10 cellular contexts compared by ENCODE assay signal in genomic region chr10:125881192-125881591, GRCh38. TPM values are rescaled to one million over a fixed set of nuclear protein-coding genes. Genes with fewer than 3 reads are reported as not detected.
DNase-seq lines count a peak whose midpoint lies in the region; ATAC-seq and TF ChIP-seq lines count a peak whose summit lies in the region.
"Had no signal": no experiment of that assay in that cellular context is flagged by ENCODE, and none has a peak within 500 bp of the region (broad histone marks: within the 10 kb centered on the region; RNA-seq: fewer than 3 reads in every experiment).

Gene DHX32, minus strand, starts transcription at chr10:125881292. Its CDS starts 468 bp downstream, at chr10:125880824.

- H3K4me3 ChIP-seq in esophagus (ENCODE audit: low read depth in 1 of 2, low read length in 2 of 2) = no peak within 1 kb of the TSS
- no peak within 1 kb of the TSS for H3K4me3 ChIP-seq in mesendoderm (ENCODE audit: low read length)
- H3K4me3 ChIP-seq in upper lobe of left lung = no peak within 1 kb of the TSS

- no peak within 1 kb of the TSS for H3K4me3 Mint-ChIP-seq in activated CD4-positive, alpha-beta memory T cell treated with anti-CD3 and anti-CD28 coated beads for 36 hours
- H3K4me3 Mint-ChIP-seq in activated CD4-positive, alpha-beta memory T cell treated with anti-CD3 and anti-CD28 coated beads, Interleukin-2, amount 10 ng/mL, durations not matched to agents 7 days and 5 days = no peak within 1 kb of the TSS
- H3K4me3 Mint-ChIP-seq: central memory CD8-positive, alpha-beta T cell had no signal

- H3K27ac ChIP-seq in esophagus (ENCODE audit: low read depth in 2 of 2, low read length in 1 of 2) = no peak within 1 kb of the TSS
- H3K27ac ChIP-seq in mesendoderm (ENCODE audit: low read depth, low read length) = peak within 1 kb of the TSS; percentile 17
- no peak within 1 kb of the TSS for H3K27ac ChIP-seq in upper lobe of left lung

- no peak within 1 kb of the TSS for H4K5ac ChIP-seq in mesendoderm (ENCODE audit: low read length)

- H3K18ac ChIP-seq in mesendoderm (ENCODE audit: low read length) = no peak within 1 kb of the TSS

- peaks cover 0 to 3% of the 10 kb centered on the region in 2 donors for H3K4me1 ChIP-seq in esophagus (ENCODE audit: control insufficient read depth in 2 of 2, insufficient read depth in 2 of 2, low read length in 1 of 2)
- H3K4me1 ChIP-seq in mesendoderm (ENCODE audit: control insufficient read depth, low read depth, low read length) = peaks cover 6% of the 10 kb centered on the region
- H3K4me1 ChIP-seq in upper lobe of left lung = peaks cover 0 to 9% (median 0%) of the 10 kb centered on the region in 4 donors

- H3K9me3 Mint-ChIP-seq in activated CD4-positive, alpha-beta memory T cell treated with anti-CD3 and anti-CD28 coated beads for 36 hours = peaks cover 3% of the 10 kb centered on the region
- H3K9me3 Mint-ChIP-seq in activated CD4-positive, alpha-beta memory T cell treated with anti-CD3 and anti-CD28 coated beads, Interleukin-2, amount 10 ng/mL, durations not matched to agents 7 days and 5 days = no peaks in the 10 kb centered on the region
- H3K9me3 Mint-ChIP-seq: central memory CD8-positive, alpha-beta T cell had no signal

- no peak within 1 kb of the TSS for H3K23ac ChIP-seq in mesendoderm (ENCODE audit: low read length)

- no peak within 1 kb of the TSS for H3K56ac ChIP-seq in mesendoderm (ENCODE audit: low read length)

- 73 to 74% methylated on average over 4 of the region's 4 CpGs for WGBS in esophagus, 2 donors
- no CpG with 5 or more reads among the region's 4 CpGs for WGBS in mesendoderm (ENCODE audit: extremely low coverage, insufficient coverage, low lambda C conversion rate)
- WGBS in upper lobe of left lung, 2 donors = 79 to 83% methylated on average over 4 of the region's 4 CpGs

- no peaks in the 10 kb centered on the region for H3K27me3 Mint-ChIP-seq in activated CD4-positive, alpha-beta memory T cell treated with anti-CD3 and anti-CD28 coated beads for 36 hours
- H3K27me3 Mint-ChIP-seq in activated CD4-positive, alpha-beta memory T cell treated with anti-CD3 and anti-CD28 coated beads, Interleukin-2, amount 10 ng/mL, durations not matched to agents 7 days and 5 days = no peaks in the 10 kb centered on the region

- H4K8ac ChIP-seq in mesendoderm (ENCODE audit: low read depth, low read length) = no peak within 1 kb of the TSS

- H3K9me3 ChIP-seq in esophagus (ENCODE audit: control insufficient read depth in 2 of 2, insufficient read depth in 1 of 2, low read depth in 1 of 2, low read length in 1 of 2) (peaks cover 0 to 2% of the 10 kb centered on the region in 2 donors), upper lobe of left lung (peaks cover 0 to 4% (median 1%) of the 10 kb centered on the region in 4 donors)

- H3K79me1 ChIP-seq in mesendoderm (ENCODE audit: low read length) = no peaks in the 10 kb centered on the region

- no peak within 1 kb of the TSS for H2BK120ac ChIP-seq in mesendoderm (ENCODE audit: low read depth, low read length)

- CTCF ChIA-PET in activated CD4-positive, alpha-beta memory T cell treated with anti-CD3 and anti-CD28 coated beads for 36 hours (lab: Charles Lee) = no interaction called here
- CTCF ChIA-PET in activated CD4-positive, alpha-beta memory T cell treated with anti-CD3 and anti-CD28 coated beads, Interleukin-2, amount 10 ng/mL, durations not matched to agents 7 days and 5 days (lab: Charles Lee) = no interaction called here

- H3K4me1 Mint-ChIP-seq in activated CD4-positive, alpha-beta memory T cell treated with anti-CD3 and anti-CD28 coated beads for 36 hours (ENCODE audit: low read depth) = no peaks in the 10 kb centered on the region
- H3K4me1 Mint-ChIP-seq in activated CD4-positive, alpha-beta memory T cell treated with anti-CD3 and anti-CD28 coated beads, Interleukin-2, amount 10 ng/mL, durations not matched to agents 7 days and 5 days = no peaks in the 10 kb centered on the region
- H3K4me1 Mint-ChIP-seq: central memory CD8-positive, alpha-beta T cell had no signal

- H3K27ac Mint-ChIP-seq in activated CD4-positive, alpha-beta memory T cell treated with anti-CD3 and anti-CD28 coated beads for 36 hours = no peak within 1 kb of the TSS
- H3K27ac Mint-ChIP-seq in activated CD4-positive, alpha-beta memory T cell treated with anti-CD3 and anti-CD28 coated beads, Interleukin-2, amount 10 ng/mL, durations not matched to agents 7 days and 5 days = no peak within 1 kb of the TSS

- H3K4me2 ChIP-seq in mesendoderm (ENCODE audit: low read length) = no peak within 1 kb of the TSS

- no peak for TF ChIP-seq EP300 in upper lobe of left lung (IDR thresholded peaks at IDR 0.05)

- peaks cover 12% of the 10 kb centered on the region for H3K36me3 Mint-ChIP-seq in activated CD4-positive, alpha-beta memory T cell treated with anti-CD3 and anti-CD28 coated beads for 36 hours
- H3K36me3 Mint-ChIP-seq in activated CD4-positive, alpha-beta memory T cell treated with anti-CD3 and anti-CD28 coated beads, Interleukin-2, amount 10 ng/mL, durations not matched to agents 7 days and 5 days (ENCODE audit: low read depth) = no peaks in the 10 kb centered on the region

- no peak for TF ChIP-seq POLR2A in upper lobe of left lung (IDR thresholded peaks at IDR 0.05)

- intact Hi-C loops in activated CD4-positive, alpha-beta memory T cell treated with anti-CD3 and anti-CD28 coated beads for 36 hours (cut with micrococcal nuclease) = no loop called here

- no peak within 1 kb of the TSS for H3K9ac ChIP-seq in mesendoderm (ENCODE audit: low read length)

- no peak within 1 kb of the TSS for H3K4ac ChIP-seq in mesendoderm (ENCODE audit: low read depth, low read length)

- DNase-seq in activated CD4-positive, alpha-beta memory T cell treated with anti-CD3 and anti-CD28 coated beads for 36 hours = no peak
- no peak for DNase-seq in activated CD4-positive, alpha-beta memory T cell treated with anti-CD3 and anti-CD28 coated beads, Interleukin-2, amount 10 ng/mL, durations not matched to agents 7 days and 5 days
- DNase-seq in mesendoderm (peak; percentile 91), upper lobe of left lung (no peak), NCI-H2171 (lab: John Stamatoyannopoulos, UW) (no peak), NCI-H1436 (lab: John Stamatoyannopoulos, UW) (no peak)
- DNase-seq: stimulated activated CD4-positive, alpha-beta T cell treated with anti-CD3 and anti-CD28 coated beads, Interleukin-12 subunit alpha, Interleukin-12 subunit beta, amount 100 ng/mL, for 4 hours had no signal

- H3K27me3 ChIP-seq in esophagus (ENCODE audit: control insufficient read depth in 1 of 2, insufficient read depth in 2 of 2, low read length in 2 of 2) (no peaks in the 10 kb centered on the region), mesendoderm (ENCODE audit: insufficient read depth, low read length, poor library complexity) (no peaks in the 10 kb centered on the region), upper lobe of left lung (no peaks in the 10 kb centered on the region)

- ATAC-seq in upper lobe of left lung (ENCODE audit: low FRiP score in 2 of 2) (no peak), GM19463 (IDR thresholded peaks at IDR 0.05; ENCODE audit: unreplicated experiment) (no peak)

- H2BK15ac ChIP-seq in mesendoderm (replicated peaks; ENCODE audit: low read depth) = no peak within 1 kb of the TSS

- no peaks in the 10 kb centered on the region for H3K79me2 ChIP-seq in mesendoderm (ENCODE audit: control insufficient read depth, insufficient read depth, low read length)

- no peak within 1 kb of the TSS for H2BK5ac ChIP-seq in mesendoderm (ENCODE audit: low read length)

- TF ChIP-seq CTCF in upper lobe of left lung (IDR thresholded peaks at IDR 0.05) = no peak

- no peaks in the 10 kb centered on the region for H3K36me3 ChIP-seq in esophagus (ENCODE audit: control insufficient read depth in 2 of 2, insufficient read depth in 2 of 2, low read length in 1 of 2)
- no peaks in the 10 kb centered on the region for H3K36me3 ChIP-seq in mesendoderm (ENCODE audit: control insufficient read depth, insufficient read depth, low read length)
- peaks cover 0 to 16% (median 2%) of the 10 kb centered on the region in 4 donors for H3K36me3 ChIP-seq in upper lobe of left lung

- POLR2A ChIA-PET in activated CD4-positive, alpha-beta memory T cell treated with anti-CD3 and anti-CD28 coated beads for 36 hours (lab: Charles Lee) = no interaction called here
- POLR2A ChIA-PET in activated CD4-positive, alpha-beta memory T cell treated with anti-CD3 and anti-CD28 coated beads, Interleukin-2, amount 10 ng/mL, durations not matched to agents 7 days and 5 days (lab: Charles Lee) = no interaction called here

- H2AK5ac ChIP-seq in mesendoderm (ENCODE audit: low read length) = no peak within 1 kb of the TSS

RNA-seq across cellular contexts. Expression of gene DHX32, which starts in this region (rescaled TPM):
- 10 to 100 TPM; 16.3 to 18.6 TPM for total RNA-seq in activated CD4-positive, alpha-beta memory T cell treated with anti-CD3 and anti-CD28 coated beads for 36 hours
- 10 to 100 TPM in 1 of 2 experiments, 1 to 10 TPM in 1; 9.6 to 11.1 TPM for total RNA-seq in activated CD4-positive, alpha-beta memory T cell treated with anti-CD3 and anti-CD28 coated beads, Interleukin-2, amount 10 ng/mL, durations not matched to agents 7 days and 5 days
- 10 to 100 TPM; 26.1 to 30.5 TPM for polyA plus RNA-seq in esophagus
- polyA plus RNA-seq in mesendoderm (2013, experiment 1 of 2) = 8.4 TPM
- polyA plus RNA-seq in mesendoderm (2013, experiment 2 of 2) = 8.0 TPM
- total RNA-seq in upper lobe of left lung = 10 to 100 TPM in 5 of 6 donors, 1 to 10 TPM in 1; 9.4 to 37.2 (median 28.0) TPM
